30 cellular contexts compared by ENCODE assay signal in genomic region chr10:130982802-130983201, GRCh38.
A peak's percentile ranks its signal among the peaks of the same experiment; 100 is the strongest.
DNase-seq lines count a peak whose midpoint lies in the region; ATAC-seq and TF ChIP-seq lines count a peak whose summit lies in the region.
"Had no signal": no experiment of that assay in that cellular context is flagged by ENCODE, and none has a peak within 500 bp of the region (broad histone marks: within the 10 kb centered on the region; RNA-seq: fewer than 3 reads in every experiment).

No MANE protein-coding gene starts in this region.

- no CpG with 5 or more reads among the region's 1 CpG for WGBS in trophoblast cell (ENCODE audit: extremely low coverage, insufficient coverage, insufficient read length)

- no peak overlapping the region for H2BK120ac ChIP-seq in trophoblast cell (ENCODE audit: insufficient read depth, low read length, poor library complexity)

- H3K23ac ChIP-seq in trophoblast cell (ENCODE audit: low read length): no peak overlapping the region

- H3K9me3 ChIP-seq in BLaER1 treated with 17β-estradiol and CSF1 and Interleukin-3, amounts not matched to agents 10 nM and 100 nM (replicated peaks in 1 of 11): peaks cover 10 to 15% (median 11%) of the 10 kb centered on the region in 11 experiments
- no peaks in the 10 kb centered on the region for H3K9me3 ChIP-seq in HEK293 (ENCODE audit: control insufficient read depth, insufficient read depth, low read depth, low read length)
- peaks cover 1% of the 10 kb centered on the region for H3K9me3 ChIP-seq in trophoblast cell (ENCODE audit: insufficient read depth, low read depth, low read length)
- H3K9me3 ChIP-seq: A549, BE2C had no signal

- H3K9ac ChIP-seq in BLaER1 treated with 17β-estradiol and CSF1 and Interleukin-3, amounts not matched to agents 10 nM and 100 nM: no peak overlapping the region
- no peak overlapping the region for H3K9ac ChIP-seq in trophoblast cell (ENCODE audit: low read length)
- H3K9ac ChIP-seq: BLaER1 had no signal

- H4K91ac ChIP-seq in trophoblast cell (ENCODE audit: low read depth, low read length): no peak overlapping the region

- H3K27ac ChIP-seq in BLaER1 treated with 17β-estradiol and CSF1 and Interleukin-3, amounts not matched to agents 10 nM and 100 nM: peak overlapping the region in 8 of 11 experiments; percentile 12 to 71 (median 59); a peak in 15 of 22 replicates
- H3K27ac ChIP-seq in HEK293 (ENCODE audit: extremely low read depth, low read depth, low read length) (no peak overlapping the region), trophoblast cell (ENCODE audit: low read depth, low read length) (no peak overlapping the region)
- H3K27ac ChIP-seq: 22Rv1, A549, BLaER1, C4-2B had no signal

- no peak overlapping the region for H2AFZ ChIP-seq in trophoblast cell (ENCODE audit: insufficient read depth, low read length, poor library complexity)

- no peak overlapping the region for H2BK5ac ChIP-seq in trophoblast cell (ENCODE audit: low read depth, low read length, poor library complexity)

- H3K4me1 ChIP-seq in BLaER1 treated with 17β-estradiol and CSF1 and Interleukin-3, amounts not matched to agents 10 nM and 100 nM: peaks cover 6 to 48% (median 43%) of the 10 kb centered on the region in 10 experiments; a peak in 17 of 20 replicates
- H3K4me1 ChIP-seq in HEK293 (ENCODE audit: control insufficient read depth, insufficient read depth, low read length): no peaks in the 10 kb centered on the region
- no peaks in the 10 kb centered on the region for H3K4me1 ChIP-seq in trophoblast cell (ENCODE audit: control insufficient read depth in 1 of 2, insufficient read depth in 2 of 2, low read length in 2 of 2)
- H3K4me1 ChIP-seq: A549, BE2C, Caco-2 had no signal

- CTCF ChIA-PET in HEK293 (lab: Yijun Ruan, JAX): no interaction called here

- POLR2A ChIA-PET in HEK293 (lab: Yijun Ruan, JAX): no interaction called here

- DNase-seq in trophoblast cell (peak; percentile 15 to 77), NCI-H1048 (lab: John Stamatoyannopoulos, UW) (no peak)
- no peak for DNase-seq in stimulated activated CD4-positive, alpha-beta T cell treated with anti-CD3 and anti-CD28 coated beads, Interleukin-12 subunit alpha, Interleukin-12 subunit beta, amount 100 ng/mL, for 4 hours
- DNase-seq: 8988T; ACHN; AML-193; BE2C; C1 segment of cervical spinal cord; Caco-2; Calu3; CD4-positive, alpha-beta memory T cell; CD4-positive, alpha-beta T cell; CD4-positive, CD25-positive, alpha-beta regulatory T cell; CD8-positive, alpha-beta memory T cell; CD8-positive, alpha-beta T cell; COR-L47; DMS 273 treated with DMSO at 0.1 percent for 48 hours; DMS153; DMS53; DMS79; DMS79 treated with DMSO at 0.1 percent for 48 hours; DND-41; EL had no signal

- no peak for TF ChIP-seq CTCF in HEK293 (tag by site-specific recombination; IDR thresholded peaks at IDR 0.05)

- no peak overlapping the region for H2BK12ac ChIP-seq in trophoblast cell (ENCODE audit: low read length)

- no peaks in the 10 kb centered on the region for H4K20me1 ChIP-seq in BLaER1 treated with 17β-estradiol and CSF1 and Interleukin-3, amounts not matched to agents 10 nM and 100 nM
- H4K20me1 ChIP-seq: BLaER1 had no signal

- no peak overlapping the region for H3K4me3 ChIP-seq in BLaER1 treated with 17β-estradiol and CSF1 and Interleukin-3, amounts not matched to agents 10 nM and 100 nM
- H3K4me3 ChIP-seq in HEK293 (ENCODE audit: low read depth, low read length): no peak overlapping the region
- no peak overlapping the region for H3K4me3 ChIP-seq in trophoblast cell (ENCODE audit: low read depth, low read length)
- H3K4me3 ChIP-seq: A549, BLaER1 had no signal

- H3K4me2 ChIP-seq in BLaER1 treated with 17β-estradiol and CSF1 and Interleukin-3, amounts not matched to agents 10 nM and 100 nM: 0 out of 22 replicates have a peak overlapping the region, but pooled peaks of 2 of the 11 experiments have one; percentile 18 to 45
- H3K4me2 ChIP-seq in trophoblast cell (ENCODE audit: low read length): no peak overlapping the region
- H3K4me2 ChIP-seq: A549 had no signal

- ATAC-seq in GM18868 (IDR thresholded peaks at IDR 0.05; ENCODE audit: unreplicated experiment): no peak
- ATAC-seq: A549; CD8-positive, alpha-beta T cell had no signal

- H3K27me3 ChIP-seq in BLaER1 treated with 17β-estradiol and CSF1 and Interleukin-3, amounts not matched to agents 10 nM and 100 nM: no peaks in the 10 kb centered on the region
- H3K27me3 ChIP-seq in trophoblast cell (ENCODE audit: insufficient read depth, low read length): no peaks in the 10 kb centered on the region
- H3K27me3 ChIP-seq: BE2C, BLaER1 had no signal

- no peaks in the 10 kb centered on the region for H3K79me1 ChIP-seq in trophoblast cell (ENCODE audit: low read length)

- H3K36me3 ChIP-seq in BLaER1 treated with 17β-estradiol and CSF1 and Interleukin-3, amounts not matched to agents 10 nM and 100 nM: no peaks in the 10 kb centered on the region
- no peaks in the 10 kb centered on the region for H3K36me3 ChIP-seq in HEK293 (ENCODE audit: control insufficient read depth in 2 of 2, insufficient read depth in 1 of 2, low read length in 2 of 2)
- H3K36me3 ChIP-seq in trophoblast cell (ENCODE audit: control insufficient read depth in 1 of 2, insufficient read depth in 2 of 2, low read length in 2 of 2): no peaks in the 10 kb centered on the region
- H3K36me3 ChIP-seq: BE2C, BLaER1 had no signal

- H4K12ac ChIP-seq in trophoblast cell (ENCODE audit: low read depth, low read length): no peak overlapping the region

- H4K8ac ChIP-seq in trophoblast cell (ENCODE audit: low read depth, low read length): no peak overlapping the region

- H3K4ac ChIP-seq in trophoblast cell (ENCODE audit: low read depth, low read length): no peak overlapping the region

- H3K14ac ChIP-seq in trophoblast cell (ENCODE audit: low read length): no peak overlapping the region

- no peak overlapping the region for H2AK5ac ChIP-seq in trophoblast cell (ENCODE audit: low read length)

- no peak overlapping the region for H3K18ac ChIP-seq in trophoblast cell (ENCODE audit: low read length)

- H3K79me2 ChIP-seq in trophoblast cell (ENCODE audit: control insufficient read depth, insufficient read depth, low read length, poor library complexity): no peaks in the 10 kb centered on the region

TF ChIP-seq in HEK293, 187 proteins besides CTCF, POLR2A, EP300 and RAD21:
- TF ChIP-seq SETDB1 (IDR thresholded peaks at IDR 0.05; ENCODE audit: insufficient read length, low read length) (peak; percentile 73), ZNF433 (tag by site-specific recombination; IDR thresholded peaks at IDR 0.05; ENCODE audit: low read depth) (no peak)
TF ChIP-seq in HEK293: peak in this region for 1.

Comparison
In these comparisons a context has a peak if more than half of its experiments do, and no peak if none do; other contexts are left out.
1. H3K27ac ChIP-seq: peak in BLaER1 treated with 17β-estradiol and CSF1 and Interleukin-3, amounts not matched to agents 10 nM and 100 nM (8 of 11); none in HEK293 (single experiment) and trophoblast cell (single experiment).
2. DNase-seq: peak in trophoblast cell (2 of 2); none in stimulated activated CD4-positive, alpha-beta T cell treated with anti-CD3 and anti-CD28 coated beads, Interleukin-12 subunit alpha, Interleukin-12 subunit beta, amount 100 ng/mL, for 4 hours (single experiment) and NCI-H1048 (single experiment).